Comparison of ENCODE assay signal across 21 cellular contexts in the genomic region with DNA sequence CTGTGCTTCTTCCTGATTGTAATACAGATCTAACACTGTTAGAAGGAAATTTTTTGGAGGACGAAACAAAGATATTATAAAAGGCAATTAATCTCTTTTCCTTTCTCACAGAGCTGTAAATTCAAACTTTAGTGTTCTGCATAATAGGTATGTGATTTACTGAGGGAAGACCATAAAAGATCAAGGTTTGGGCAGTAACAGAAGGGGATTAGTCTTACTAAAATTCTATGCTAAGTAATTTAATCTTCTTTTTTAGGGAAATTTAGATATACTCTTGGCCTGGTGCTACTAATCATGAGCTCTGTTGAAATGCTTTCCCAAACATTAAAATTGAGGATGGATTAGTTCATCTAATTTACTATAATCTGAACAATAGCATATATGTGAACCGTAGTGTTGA.
"Had no signal": no experiment of that assay in that cellular context is flagged by ENCODE, and none has a peak within 500 bp of the region (broad histone marks: within the 10 kb centered on the region; RNA-seq: fewer than 3 reads in every experiment).

No MANE protein-coding gene starts in this region.

- H3K36me3 ChIP-seq: MG63, Peyer's patch had no signal

- H2AFZ ChIP-seq: PC-9 had no signal

- ATAC-seq: Right ventricle myocardium inferior, SK-N-SH treated with all-trans-retinoic acid at 6 μM for 48 hours had no signal

- DNase-seq: Karpas-422, KBM-7, MG63, NCI-H1092 treated with DMSO at 0.1 percent for 48 hours, NCI-H1436, NCI-H187, NCI-H2029, NCI-H2081 treated with DMSO at 0.1 percent for 48 hours, NCI-H2171, NCI-H226, NCI-H446, NCI-H510A, NCI-H524 treated with DMSO at 0.1 percent for 48 hours, NCI-H69, NCI-H774, OCI-M1, PC-9, Peyer's patch, SHP77 treated with DMSO at 0.1 percent for 48 hours had no signal

- H3K27ac ChIP-seq: PC-9, Peyer's patch had no signal

- H3K4me1 ChIP-seq: Peyer's patch had no signal

- H3K4me3 ChIP-seq: MG63, PC-9, Peyer's patch had no signal

- H3K9me3 ChIP-seq: MG63, Peyer's patch had no signal

- H3K4me2 ChIP-seq: PC-9 had no signal

- H3K27me3 ChIP-seq: MG63, Peyer's patch had no signal
